In the genomic region with DNA sequence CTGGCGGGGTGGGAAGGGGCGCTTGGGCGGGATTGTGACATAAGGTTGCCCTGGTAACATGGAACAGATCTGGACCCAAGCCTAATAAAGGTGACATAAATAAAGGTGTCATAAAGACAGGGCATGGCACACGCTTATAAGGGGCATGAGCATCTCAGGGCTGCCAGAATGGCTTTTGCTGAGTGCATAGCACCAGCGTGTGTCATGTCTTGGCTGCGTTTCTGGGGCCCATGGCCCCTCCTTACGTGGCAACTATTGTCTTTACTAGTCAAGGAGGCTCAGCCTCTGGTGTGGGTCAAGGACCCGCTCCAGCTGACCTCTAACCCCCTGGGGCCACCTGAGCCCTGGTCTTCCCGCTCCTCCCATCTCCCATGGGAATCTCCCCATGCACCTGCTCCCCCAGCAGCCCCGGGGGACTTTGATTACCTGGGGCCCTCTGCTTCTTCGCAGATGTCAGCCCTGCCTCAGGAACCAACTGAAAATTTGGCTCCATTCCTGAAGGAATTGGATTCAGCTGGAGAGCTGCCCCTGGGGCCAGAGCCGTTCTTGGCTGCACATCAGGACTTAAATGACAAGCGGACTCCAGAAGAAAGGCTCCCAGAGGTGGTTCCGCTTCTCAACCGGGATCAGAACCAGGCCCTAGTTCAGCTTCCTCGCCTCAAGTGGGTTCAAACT, we compare ENCODE assay signal across 29 cellular contexts. TPM values are rescaled to one million over a fixed set of nuclear protein-coding genes. Genes with fewer than 3 reads are reported as not detected.
DNase-seq lines count a peak whose midpoint lies in the region; ATAC-seq and TF ChIP-seq lines count a peak whose summit lies in the region.
"Had no signal": no experiment of that assay in that cellular context is flagged by ENCODE, and none has a peak within 500 bp of the region (broad histone marks: within the 10 kb centered on the region; RNA-seq: fewer than 3 reads in every experiment).

No MANE protein-coding gene starts in this region.

- H3K27ac ChIP-seq in endodermal cell (ENCODE audit: low read depth, low read length) (peak overlapping the region; percentile 24), body of pancreas (no peak overlapping the region)
- H3K27ac ChIP-seq: HL-60, SJSA1 had no signal

- H3K36me3 ChIP-seq in endodermal cell (ENCODE audit: control insufficient read depth, insufficient read depth, low read length) (peaks cover 24% of the 10 kb centered on the region), body of pancreas (replicated peaks in 1 of 2; ENCODE audit: insufficient read depth in 1 of 2, low read depth in 2 of 2) (no peaks in the 10 kb centered on the region)

- H3K9me3 Mint-ChIP-seq in HFFc6 (no peaks in the 10 kb centered on the region), endodermal cell (no peaks in the 10 kb centered on the region)
- H3K9me3 Mint-ChIP-seq: activated naive CD8-positive, alpha-beta T cell treated with anti-CD3 and anti-CD28 coated beads, Interleukin-2, amount 10 ng/mL, durations not matched to agents 7 days and 5 days; activated T-cell treated with anti-CD3 and anti-CD28 coated beads, Interleukin-2, amount 50 U/mL, for 4 hours; CD14-positive monocyte; effector memory CD8-positive, alpha-beta T cell; nephron; stimulated activated effector memory CD8-positive, alpha-beta T cell treated with anti-CD3 and anti-CD28 coated beads, Interleukin-12 subunit alpha, Interleukin-12 subunit beta, amount 100 ng/mL, for 72 hours; T-helper 1 cell treated with Interleukin-12 subunit alpha and Interleukin-12 subunit beta and Interleukin-4 antibody, amounts not matched to agents 30 μg/mL and 1 μg/mL, for 36 hours; type B pancreatic cell had no signal

- DNase-seq in EH (ENCODE audit: low read depth) (peak; percentile 81), HFFc6 (peak; percentile 15), endodermal cell (no peak), pons (ENCODE audit: low spot score) (peak; percentile 16), AML-193 (lab: John Stamatoyannopoulos, UW) (no peak), body of pancreas (no peak), SK-N-DZ (ENCODE audit: low spot score) (no peak)
- DNase-seq: activated CD4-positive, alpha-beta T cell treated with anti-CD3 and anti-CD28 coated beads, Interleukin-2, amount 50 U/mL, for 1 hour; activated CD4-positive, CD25-positive, alpha-beta regulatory T cell; activated CD8-positive, alpha-beta memory T cell treated with anti-CD3 and anti-CD28 coated beads, Interleukin-2, amount 10 ng/mL, durations not matched to agents 7 days and 5 days; activated gamma-delta T cell treated with Interleukin-2 at 50 U/mL for 16 hours; activated naive CD8-positive, alpha-beta T cell treated with anti-CD3 and anti-CD28 coated beads, Interleukin-2, amount 10 ng/mL, durations not matched to agents 7 days and 5 days; activated T-cell treated with anti-CD3 and anti-CD28 coated beads, Interleukin-2, amount 50 U/mL, for 4 hours; Caco-2; central memory CD4-positive, alpha-beta T cell; DMS79; effector memory CD8-positive, alpha-beta T cell; erythroblast; KG1; NCI-H1417 treated with DMSO at 0.1 percent for 48 hours; RPMI8226 had no signal

- H3K27me3 ChIP-seq in endodermal cell (ENCODE audit: control insufficient read depth, insufficient read depth, low read length, poor library complexity, severe bottlenecking), result no peaks in the 10 kb centered on the region
- H3K27me3 ChIP-seq in body of pancreas, result no peaks in the 10 kb centered on the region
- H3K27me3 ChIP-seq: SJSA1 had no signal

- no peak for TF ChIP-seq POLR2A in body of pancreas (IDR thresholded peaks at IDR 0.05)

- intact Hi-C loops in body of pancreas (cut with DNase I), result no loop called here

- H3K4me3 ChIP-seq in endodermal cell (ENCODE audit: low read length) (no peak overlapping the region), body of pancreas (no peak overlapping the region)
- H3K4me3 ChIP-seq: lung, SJSA1 had no signal

- H3K9me3 ChIP-seq in endodermal cell (ENCODE audit: control insufficient read depth, low read length) (no peaks in the 10 kb centered on the region), body of pancreas (no peaks in the 10 kb centered on the region)
- H3K9me3 ChIP-seq: Caco-2, SJSA1 had no signal

- H3K36me3 Mint-ChIP-seq in HFFc6 (ENCODE audit: low read depth) (no peaks in the 10 kb centered on the region), endodermal cell (ENCODE audit: low read depth) (peaks cover 38% of the 10 kb centered on the region)

- WGBS in endodermal cell (ENCODE audit: insufficient coverage in 1 of 2, insufficient read length in 1 of 2), 2 experiments, result 91 to 93% methylated on average over 15 to 16 of the region's 16 CpGs
- 89 to 93% methylated on average over 10 to 16 of the region's 16 CpGs for WGBS in body of pancreas, 2 donors

- H3K4me1 ChIP-seq in endodermal cell (ENCODE audit: control insufficient read depth, insufficient read depth, low read length), result no peaks in the 10 kb centered on the region
- no peaks in the 10 kb centered on the region for H3K4me1 ChIP-seq in body of pancreas
- H3K4me1 ChIP-seq: Caco-2, SJSA1 had no signal

- H3K27me3 Mint-ChIP-seq in HFFc6 (ENCODE audit: insufficient read depth) (no peaks in the 10 kb centered on the region), endodermal cell (ENCODE audit: insufficient read depth) (no peaks in the 10 kb centered on the region)
- H3K27me3 Mint-ChIP-seq: activated CD8-positive, alpha-beta memory T cell treated with anti-CD3 and anti-CD28 coated beads, Interleukin-2, amount 10 ng/mL, durations not matched to agents 7 days and 5 days; activated naive CD8-positive, alpha-beta T cell treated with anti-CD3 and anti-CD28 coated beads, Interleukin-2, amount 10 ng/mL, durations not matched to agents 7 days and 5 days; effector memory CD8-positive, alpha-beta T cell; type B pancreatic cell had no signal

- no peak overlapping the region for H3K9ac ChIP-seq in endodermal cell (ENCODE audit: extremely low read depth, low read length, poor library complexity, severe bottlenecking)

- TF ChIP-seq CTCF in HFFc6 (IDR thresholded peaks at IDR 0.05) (no peak), endodermal cell (conservative IDR thresholded peaks at IDR 0.05) (no peak), body of pancreas (IDR thresholded peaks at IDR 0.05) (no peak)

- H3K4me3 Mint-ChIP-seq in HFFc6 (no peak overlapping the region), endodermal cell (no peak overlapping the region)
- H3K4me3 Mint-ChIP-seq: activated CD8-positive, alpha-beta memory T cell treated with anti-CD3 and anti-CD28 coated beads, Interleukin-2, amount 10 ng/mL, durations not matched to agents 7 days and 5 days; activated naive CD8-positive, alpha-beta T cell treated with anti-CD3 and anti-CD28 coated beads, Interleukin-2, amount 10 ng/mL, durations not matched to agents 7 days and 5 days; activated T-cell treated with anti-CD3 and anti-CD28 coated beads, Interleukin-2, amount 50 U/mL, for 4 hours; CD14-positive monocyte; effector memory CD8-positive, alpha-beta T cell; nephron; stimulated activated effector memory CD8-positive, alpha-beta T cell treated with anti-CD3 and anti-CD28 coated beads, Interleukin-12 subunit alpha, Interleukin-12 subunit beta, amount 100 ng/mL, for 72 hours; T-helper 1 cell treated with Interleukin-12 subunit alpha and Interleukin-12 subunit beta and Interleukin-4 antibody, amounts not matched to agents 30 μg/mL and 1 μg/mL, for 36 hours; type B pancreatic cell had no signal

- no peak for ATAC-seq in body of pancreas
- ATAC-seq: activated CD8-positive, alpha-beta memory T cell treated with anti-CD3 and anti-CD28 coated beads, Interleukin-2, amount 10 ng/mL, durations not matched to agents 7 days and 5 days; activated T-cell treated with anti-CD3 and anti-CD28 coated beads, Interleukin-2, amount 50 U/mL, for 4 hours; effector memory CD8-positive, alpha-beta T cell; stimulated activated effector memory CD8-positive, alpha-beta T cell treated with anti-CD3 and anti-CD28 coated beads, Interleukin-12 subunit alpha, Interleukin-12 subunit beta, amount 100 ng/mL, for 72 hours had no signal

- H3K27ac Mint-ChIP-seq in HFFc6 (peak overlapping the region; percentile 16; the same call in 1 of the 2 replicates), endodermal cell (no peak overlapping the region)
- H3K27ac Mint-ChIP-seq: activated CD8-positive, alpha-beta memory T cell treated with anti-CD3 and anti-CD28 coated beads, Interleukin-2, amount 10 ng/mL, durations not matched to agents 7 days and 5 days; activated naive CD8-positive, alpha-beta T cell treated with anti-CD3 and anti-CD28 coated beads, Interleukin-2, amount 10 ng/mL, durations not matched to agents 7 days and 5 days; nephron; T-helper 1 cell treated with Interleukin-12 subunit alpha and Interleukin-12 subunit beta and Interleukin-4 antibody, amounts not matched to agents 30 μg/mL and 1 μg/mL, for 36 hours; type B pancreatic cell had no signal

- H3K4me1 Mint-ChIP-seq in HFFc6 (ENCODE audit: low read depth) (peaks cover 13% of the 10 kb centered on the region), endodermal cell (no peaks in the 10 kb centered on the region)

RNA-seq across cellular contexts. Expression of gene LRRC37B, which starts 13.9 kb away (rescaled TPM):
- 1 to 10 TPM; 5.3 to 8.7 (median 6.6) TPM for total RNA-seq in HFFc6 (2021; fragmentation: NEBNext Ultra II Directional; extraction: Animal tissue kit (Norgen Biotek cat#: 25700))
- total RNA-seq in endodermal cell (10 to 100 TPM; 22.7 to 28.7 TPM), body of pancreas (10 to 100 TPM; 11.4 to 23.4 TPM)
- 35.7 TPM for polyA plus RNA-seq in endodermal cell (2013, experiment 1 of 2)
- polyA plus RNA-seq in endodermal cell (2013, experiment 2 of 2), result 39.7 TPM
- polyA plus RNA-seq in SK-N-DZ (2014; cell fraction: cytosol; rRNA removed), result 30.0 and 34.9 TPM in 2 replicates
- polyA plus RNA-seq in SK-N-DZ (2014; cell fraction: nucleus; rRNA removed), result 41.8 and 82.8 TPM in 2 replicates

Comparison
In these comparisons a context has a peak if more than half of its experiments do, and no peak if none do; other contexts are left out.
1. DNase-seq: peak in EH (single experiment), HFFc6 (single experiment) and pons (single experiment); none in endodermal cell (single experiment), AML-193 (0 of 2), body of pancreas (0 of 4) and SK-N-DZ (single experiment).